ENCODE assay signal across 1 cellular context in genomic region chr2:237485844-237486243, GRCh38.
TF ChIP-seq lines count a peak whose summit lies in the region.

No MANE protein-coding gene starts in this region.

TF ChIP-seq in IMR-90, 13 proteins besides CTCF, POLR2A, EP300 and RAD21:
- TF ChIP-seq MXI1 (IDR thresholded peaks at IDR 0.05; ENCODE audit: borderline replicate concordance, low read depth, low read length): no peak
- TF ChIP-seq USF2 (IDR thresholded peaks at IDR 0.05; ENCODE audit: low read depth, low read length): no peak
- no peak for TF ChIP-seq SMC3 (IDR thresholded peaks at IDR 0.05; ENCODE audit: low read depth, low read length)
- no peak for TF ChIP-seq CEBPB (IDR thresholded peaks at IDR 0.05; ENCODE audit: low read depth, low read length)
TF ChIP-seq in IMR-90: peak in this region for 0.
